In genomic region chr11:76267563-76267962, GRCh38 we compare ENCODE assay signal across 16 cellular contexts.
DNase-seq lines count a peak whose midpoint lies in the region; ATAC-seq and TF ChIP-seq lines count a peak whose summit lies in the region.
"Had no signal": no experiment of that assay in that cellular context is flagged by ENCODE, and none has a peak within 500 bp of the region (broad histone marks: within the 10 kb centered on the region; RNA-seq: fewer than 3 reads in every experiment).

No MANE protein-coding gene starts in this region.

- no peak for TF ChIP-seq POLR2A in esophagus muscularis mucosa (IDR thresholded peaks at IDR 0.05; ENCODE audit: low read depth)

- no peaks in the 10 kb centered on the region for H3K36me3 ChIP-seq in GM23248 (ENCODE audit: low read depth)
- no peaks in the 10 kb centered on the region for H3K36me3 ChIP-seq in esophagus muscularis mucosa
- H3K36me3 ChIP-seq in mesenchymal stem cell (ENCODE audit: control insufficient read depth in 1 of 2, insufficient read depth in 2 of 2, low read depth in 1 of 2, low read length in 2 of 2) = no peaks in the 10 kb centered on the region
- H3K36me3 ChIP-seq: BLaER1 had no signal

- no peak overlapping the region for H2BK15ac ChIP-seq in mesenchymal stem cell (ENCODE audit: low read depth, poor library complexity, severe bottlenecking)

- H2AFZ ChIP-seq in GM23248 (0 out of 2 replicates have a peak overlapping the region, but pooled peaks have one; percentile 7), mesenchymal stem cell (ENCODE audit: low read depth, low read length) (no peak overlapping the region)

- no peak for TF ChIP-seq CTCF in esophagus muscularis mucosa (IDR thresholded peaks at IDR 0.05)

- no peak overlapping the region for H2BK12ac ChIP-seq in mesenchymal stem cell (ENCODE audit: low read length in 2 of 2)

- peaks cover 26% of the 10 kb centered on the region for H3K4me1 ChIP-seq in GM23248 (ENCODE audit: insufficient read depth)
- peaks cover 13 to 55% (median 45%) of the 10 kb centered on the region in 4 donors for H3K4me1 ChIP-seq in esophagus muscularis mucosa
- peaks cover 4% of the 10 kb centered on the region for H3K4me1 ChIP-seq in mesenchymal stem cell (ENCODE audit: control insufficient read depth, insufficient read depth, low read depth, low read length)

- peak overlapping the region; percentile 73 for H3K9ac ChIP-seq in GM23248
- peak overlapping the region; percentile 87 for H3K9ac ChIP-seq in mesenchymal stem cell (ENCODE audit: low read length)
- H3K9ac ChIP-seq: BLaER1 had no signal

- 41 to 49% methylated on average over 6 of the region's 6 CpGs for WGBS in GM23248 (ENCODE audit: low coverage in 1 of 2, low lambda C conversion rate in 2 of 2, missing lambda C conversion rate in 2 of 2), 2 experiments
- WGBS in esophagus muscularis mucosa = 77% methylated on average over 6 of the region's 6 CpGs
- WGBS in mesenchymal stem cell = 86% methylated on average over 5 of the region's 6 CpGs

- H3K27ac ChIP-seq in GM23248 (peak overlapping the region; percentile 91), esophagus muscularis mucosa (replicated peaks in 1 of 4) (peak overlapping the region; percentile 63 to 83 (median 80)), mesenchymal stem cell (ENCODE audit: low read length, poor library complexity, severe bottlenecking) (no peak overlapping the region)
- H3K27ac ChIP-seq: BLaER1 had no signal

- no peak overlapping the region for H3K18ac ChIP-seq in mesenchymal stem cell (ENCODE audit: low read depth in 1 of 2, low read length in 2 of 2)

- no peak overlapping the region for H3K14ac ChIP-seq in mesenchymal stem cell (ENCODE audit: low read length in 2 of 2)

- ATAC-seq in HG02623 (IDR thresholded peaks at IDR 0.05; ENCODE audit: unreplicated experiment) (no peak), HG03095 (IDR thresholded peaks at IDR 0.05; ENCODE audit: unreplicated experiment) (no peak)
- ATAC-seq: PC-3 had no signal

- H2BK120ac ChIP-seq in mesenchymal stem cell (ENCODE audit: low read depth, low read length) = no peak overlapping the region

- peak overlapping the region; percentile 54 for H3K4me2 ChIP-seq in GM23248 (ENCODE audit: unreplicated experiment)
- H3K4me2 ChIP-seq in mesenchymal stem cell (ENCODE audit: low read length, poor library complexity, severe bottlenecking) = no peak overlapping the region
- H3K4me2 ChIP-seq: BLaER1 had no signal

- H4K20me1 ChIP-seq in GM23248 (ENCODE audit: insufficient read depth) = no peaks in the 10 kb centered on the region
- H4K20me1 ChIP-seq: BLaER1 had no signal

- in situ Hi-C loops in GM23248 (cut with MboI) = no loop called here

- DNase-seq in GM23248 (peak; percentile 83), esophagus muscularis mucosa (ENCODE audit: extremely low spot score) (no peak), mesenchymal stem cell (no peak), stromal cell of bone marrow (ENCODE audit: low read depth) (peak; percentile 47), kidney tubule cell (ENCODE audit: low spot score) (no peak)
- DNase-seq in stimulated activated CD4-positive, alpha-beta T cell treated with anti-CD3 and anti-CD28 coated beads, Interleukin-4, amount 100 ng/mL, for 1 hour = no peak
- DNase-seq: DMS 273 treated with DMSO at 0.1 percent for 48 hours; MV-4-11; NCI-H1436; NCI-H2029 treated with DMSO at 0.1 percent for 48 hours; NCI-H526; NK-92 treated with Interleukin-12 subunit alpha and Interleukin-12 subunit beta, amount 100 ng/mL, for 24 hours; PC-3 had no signal

- no peak overlapping the region for H4K8ac ChIP-seq in mesenchymal stem cell (ENCODE audit: low read length)

- intact Hi-C loops in esophagus muscularis mucosa (cut with DNase I) = no loop called here

- H3K9me3 ChIP-seq in GM23248 (ENCODE audit: low read depth) (no peaks in the 10 kb centered on the region), esophagus muscularis mucosa (no peaks in the 10 kb centered on the region), mesenchymal stem cell (ENCODE audit: control insufficient read depth, low read length) (no peaks in the 10 kb centered on the region)
- H3K9me3 ChIP-seq: BLaER1 had no signal

- H3K79me1 ChIP-seq in mesenchymal stem cell (replicated peaks; ENCODE audit: low read length, poor library complexity, severe bottlenecking) = no peaks in the 10 kb centered on the region

- no peaks in the 10 kb centered on the region for H3K79me2 ChIP-seq in GM23248 (ENCODE audit: insufficient read depth)

- H3F3A ChIP-seq in GM23248 (ENCODE audit: insufficient read depth) = peaks cover 22% of the 10 kb centered on the region

- H2BK5ac ChIP-seq in mesenchymal stem cell (ENCODE audit: low read depth, low read length, poor library complexity, severe bottlenecking) = no peak overlapping the region

- H3K4me3 ChIP-seq in GM23248 (no peak overlapping the region), esophagus muscularis mucosa (no peak overlapping the region), mesenchymal stem cell (ENCODE audit: insufficient read depth in 1 of 2, low read depth in 1 of 2, low read length in 2 of 2) (peak overlapping the region in 1 of 2 experiments; percentile 41)
- H3K4me3 ChIP-seq: BLaER1 had no signal

- H3K27me3 ChIP-seq in GM23248 (replicated peaks; ENCODE audit: insufficient read depth) (no peaks in the 10 kb centered on the region), esophagus muscularis mucosa (no peaks in the 10 kb centered on the region), mesenchymal stem cell (ENCODE audit: control insufficient read depth in 1 of 2, insufficient read depth in 1 of 2, low read length in 2 of 2) (peaks cover 3 to 61% of the 10 kb centered on the region in 2 experiments)
- H3K27me3 ChIP-seq: BLaER1 had no signal

- H3K4ac ChIP-seq in mesenchymal stem cell (ENCODE audit: low read depth in 1 of 2, low read length in 2 of 2) = no peak overlapping the region

- TF ChIP-seq EP300 in esophagus muscularis mucosa (IDR thresholded peaks at IDR 0.05) = no peak

- no peak overlapping the region for H2AK5ac ChIP-seq in mesenchymal stem cell (ENCODE audit: low read length, severe bottlenecking)

- no peak overlapping the region for H3K23ac ChIP-seq in mesenchymal stem cell (ENCODE audit: low read length in 2 of 2)

- H3K9me2 ChIP-seq in GM23248 (ENCODE audit: insufficient read depth) = no peaks in the 10 kb centered on the region

- no peak overlapping the region for H4K91ac ChIP-seq in mesenchymal stem cell (ENCODE audit: low read length)

Comparison
In these comparisons a context has a peak if more than half of its experiments do, and no peak if none do; other contexts are left out.
1. DNase-seq: peak in GM23248 (single experiment) and stromal cell of bone marrow (single experiment); none in esophagus muscularis mucosa (single experiment), mesenchymal stem cell (single experiment), kidney tubule cell (single experiment) and stimulated activated CD4-positive, alpha-beta T cell treated with anti-CD3 and anti-CD28 coated beads, Interleukin-4, amount 100 ng/mL, for 1 hour (single experiment).